Comparison of ENCODE assay signal across 11 cellular contexts in genomic region chr5:141510850-141511718, GRCh38. TPM values are rescaled to one million over a fixed set of nuclear protein-coding genes. Genes with fewer than 3 reads are reported as not detected.
A peak's percentile ranks its signal among the peaks of the same experiment; 100 is the strongest.
DNase-seq lines count a peak whose midpoint lies in the region; ATAC-seq and TF ChIP-seq lines count a peak whose summit lies in the region.
"Had no signal": no experiment of that assay in that cellular context is flagged by ENCODE, and none has a peak within 500 bp of the region (broad histone marks: within the 10 kb centered on the region; RNA-seq: fewer than 3 reads in every experiment).

No MANE protein-coding gene starts in this region.

- H3K36me3 ChIP-seq in SU-DHL-6 (ENCODE audit: low read length) = no peaks in the 10 kb centered on the region; the same call in 1 of the 2 replicates
- no peaks in the 10 kb centered on the region for H3K36me3 ChIP-seq in parathyroid adenoma (ENCODE audit: control insufficient read depth, insufficient read depth, low read length)
- H3K36me3 ChIP-seq in endodermal cell (ENCODE audit: control insufficient read depth, insufficient read depth, low read length) = peaks cover 25% of the 10 kb centered on the region

- peak; percentile 25 for ATAC-seq in GM18519 (IDR thresholded peaks at IDR 0.05; ENCODE audit: low FRiP score, unreplicated experiment)
- peak; percentile 28 for ATAC-seq in HG02571 (IDR thresholded peaks at IDR 0.05; ENCODE audit: unreplicated experiment)

- H3K27me3 ChIP-seq in SU-DHL-6 (ENCODE audit: low read length) = no peaks in the 10 kb centered on the region
- H3K27me3 ChIP-seq in parathyroid adenoma (ENCODE audit: control insufficient read depth, insufficient read depth, low read length) = no peaks in the 10 kb centered on the region
- H3K27me3 ChIP-seq in endodermal cell (ENCODE audit: control insufficient read depth, insufficient read depth, low read length, poor library complexity, severe bottlenecking) = no peaks in the 10 kb centered on the region

- H3K4me2 ChIP-seq in SU-DHL-6 (ENCODE audit: low read depth, low read length, poor library complexity, severe bottlenecking) (peak overlapping the region; percentile 87), parathyroid adenoma (ENCODE audit: low read length) (no peak overlapping the region)

- 89 to 94% methylated on average over 11 to 13 of the region's 14 CpGs for WGBS in endodermal cell (ENCODE audit: insufficient coverage in 1 of 2, insufficient read length in 1 of 2), 2 experiments

- peaks cover 6% of the 10 kb centered on the region for H3K27me3 Mint-ChIP-seq in endodermal cell (ENCODE audit: insufficient read depth)

- H3K4me3 Mint-ChIP-seq in endodermal cell = no peak overlapping the region

- peaks cover 95% of the 10 kb centered on the region for H3F3A ChIP-seq in SU-DHL-6 (ENCODE audit: insufficient read depth)

- H3K9ac ChIP-seq in SU-DHL-6 (ENCODE audit: low read length) (peak overlapping the region; percentile 84), parathyroid adenoma (no peak overlapping the region), endodermal cell (ENCODE audit: extremely low read depth, low read length, poor library complexity, severe bottlenecking) (no peak overlapping the region)

- no peak overlapping the region for H3K27ac Mint-ChIP-seq in endodermal cell

- peak overlapping the region; percentile 57 for H3K4me3 ChIP-seq in SU-DHL-6 (ENCODE audit: insufficient read depth, low read length, poor library complexity, severe bottlenecking)
- no peak overlapping the region for H3K4me3 ChIP-seq in parathyroid adenoma (ENCODE audit: low read depth, low read length)
- no peak overlapping the region for H3K4me3 ChIP-seq in endodermal cell (ENCODE audit: low read length)

- peaks cover 12% of the 10 kb centered on the region for H3K36me3 Mint-ChIP-seq in endodermal cell (ENCODE audit: low read depth)

- DNase-seq in NK-92 (lab: John Stamatoyannopoulos, UW; ENCODE audit: unreplicated experiment) (no peak), endodermal cell (no peak), NCI-H2171 treated with DMSO at 0.1 percent for 48 hours (lab: John Stamatoyannopoulos, UW) (no peak), DMS153 (lab: John Stamatoyannopoulos, UW) (no peak)
- DNase-seq: activated CD4-positive, CD25-positive, alpha-beta regulatory T cell treated with anti-CD3 and anti-CD28 coated beads, Interleukin-2, amount 50 U/mL, for 72 hours; central memory CD4-positive, alpha-beta T cell; NCI-H69 had no signal

- H3K27ac ChIP-seq in SU-DHL-6 (ENCODE audit: low read depth, low read length) = peak overlapping the region; percentile 99
- H3K27ac ChIP-seq in parathyroid adenoma = peak overlapping the region; percentile 99
- H3K27ac ChIP-seq in endodermal cell (ENCODE audit: low read depth, low read length) = no peak overlapping the region

- no peaks in the 10 kb centered on the region for H3K9me3 Mint-ChIP-seq in endodermal cell

- H3K4me1 ChIP-seq in parathyroid adenoma = peaks cover 45% of the 10 kb centered on the region
- peaks cover 26% of the 10 kb centered on the region for H3K4me1 ChIP-seq in endodermal cell (ENCODE audit: control insufficient read depth, insufficient read depth, low read length)

- no peaks in the 10 kb centered on the region for H3K9me2 ChIP-seq in SU-DHL-6 (replicated peaks; ENCODE audit: insufficient read depth, low read length)

- H3K79me2 ChIP-seq in SU-DHL-6 (ENCODE audit: insufficient read depth, low read length) = no peaks in the 10 kb centered on the region; the same call in 1 of the 2 replicates
- peaks cover 5% of the 10 kb centered on the region for H3K79me2 ChIP-seq in parathyroid adenoma

- H4K20me1 ChIP-seq in SU-DHL-6 (ENCODE audit: low read depth, low read length) = no peaks in the 10 kb centered on the region

- TF ChIP-seq CTCF in SU-DHL-6 (IDR thresholded peaks at IDR 0.05; ENCODE audit: insufficient read depth, low read length, poor library complexity, severe bottlenecking) (no peak), parathyroid adenoma (IDR thresholded peaks at IDR 0.05) (no peak), endodermal cell (conservative IDR thresholded peaks at IDR 0.05) (no peak)

- H3K9me3 ChIP-seq in SU-DHL-6 (ENCODE audit: insufficient read depth, low read length) = no peaks in the 10 kb centered on the region
- no peaks in the 10 kb centered on the region for H3K9me3 ChIP-seq in parathyroid adenoma (ENCODE audit: control insufficient read depth, low read length)
- H3K9me3 ChIP-seq in endodermal cell (ENCODE audit: control insufficient read depth, low read length) = no peaks in the 10 kb centered on the region

- H2AFZ ChIP-seq in SU-DHL-6 (ENCODE audit: low read depth, low read length, severe bottlenecking) = no peak overlapping the region
- H2AFZ ChIP-seq in parathyroid adenoma = no peak overlapping the region

- H3K4me1 Mint-ChIP-seq in endodermal cell = peaks cover 37% of the 10 kb centered on the region

RNA-seq across cellular contexts. Expression of gene PCDHGC5, which starts 22.2 kb away (rescaled TPM):
- 1 to 10 TPM in 1 of 2 donors, under 1 TPM in 1; 0.71 to 1.8 TPM for total RNA-seq in endodermal cell
- polyA plus RNA-seq in endodermal cell (2013, experiment 1 of 2) = 1.7 TPM
- 1.9 TPM for polyA plus RNA-seq in endodermal cell (2013, experiment 2 of 2)

RNA-seq across cellular contexts. Expression of gene PCDHGC4, which starts 26.3 kb away (rescaled TPM):
- 1 to 10 TPM; 2.6 to 3.0 TPM for total RNA-seq in endodermal cell
- polyA plus RNA-seq in endodermal cell (2013, experiment 1 of 2) = 22.9 TPM
- 22.7 TPM for polyA plus RNA-seq in endodermal cell (2013, experiment 2 of 2)

RNA-seq across cellular contexts. Expression of gene PCDHGC3, which starts 35.3 kb away (rescaled TPM):
- 10 to 100 TPM; 13.9 to 27.6 TPM for total RNA-seq in endodermal cell
- polyA plus RNA-seq in endodermal cell (2013, experiment 1 of 2) = 56.9 TPM
- polyA plus RNA-seq in endodermal cell (2013, experiment 2 of 2) = 55.8 TPM
